ENCODE assay signal across 8 cellular contexts in genomic region chr12:108858399-108859074, GRCh38. TPM values are rescaled to one million over a fixed set of nuclear protein-coding genes. Genes with fewer than 3 reads are reported as not detected.
A peak's percentile ranks its signal among the peaks of the same experiment; 100 is the strongest.
DNase-seq lines count a peak whose midpoint lies in the region; ATAC-seq and TF ChIP-seq lines count a peak whose summit lies in the region.

No MANE protein-coding gene starts in this region.

- H3K4me3 ChIP-seq in iPS-18a (ENCODE audit: low read length) = peak overlapping the region; percentile 46

- POLR2A ChIA-PET in activated CD4-positive, alpha-beta memory T cell treated with anti-CD3 and anti-CD28 coated beads, Interleukin-2, amount 10 ng/mL, durations not matched to agents 7 days and 5 days (lab: Charles Lee) = interaction anchor here (0.6 to 4.4 kb wide), 16 partner anchors 10 to 346 kb away, joined by 3 to 62 read pairs (median 5); partner anchors contain the start of genes ISCU, SART3 and USP30

- H3K4me1 ChIP-seq in iPS-18a (ENCODE audit: control insufficient read depth, low read depth, low read length) = peaks cover 8% of the 10 kb centered on the region

- peak overlapping the region; percentile 80 for H3K27ac Mint-ChIP-seq in activated CD4-positive, alpha-beta memory T cell treated with anti-CD3 and anti-CD28 coated beads, Interleukin-2, amount 10 ng/mL, durations not matched to agents 7 days and 5 days

- peaks cover 14% of the 10 kb centered on the region for H3K27me3 ChIP-seq in iPS-18a (ENCODE audit: control insufficient read depth, insufficient read depth, low read length)

- no peak overlapping the region for H3K27ac ChIP-seq in iPS-18a (ENCODE audit: low read length)

- no peaks in the 10 kb centered on the region for H3K9me3 ChIP-seq in iPS-18a (ENCODE audit: control insufficient read depth, low read depth, low read length)

- H3K4me3 Mint-ChIP-seq in activated CD4-positive, alpha-beta memory T cell treated with anti-CD3 and anti-CD28 coated beads, Interleukin-2, amount 10 ng/mL, durations not matched to agents 7 days and 5 days = peak overlapping the region; percentile 82

- peak; percentile 9 for DNase-seq in NCI-H1105 treated with DMSO at 0.1 percent for 48 hours (lab: John Stamatoyannopoulos, UW)
- DNase-seq in NCI-H1105 (lab: John Stamatoyannopoulos, UW) = no peak
- DNase-seq in activated CD4-positive, alpha-beta memory T cell treated with anti-CD3 and anti-CD28 coated beads, Interleukin-2, amount 10 ng/mL, durations not matched to agents 7 days and 5 days = no peak
- peak; percentile 12 for DNase-seq in stimulated activated naive CD8-positive, alpha-beta T cell treated with anti-CD3 and anti-CD28 coated beads, Interleukin-15, Interleukin-2, amounts not matched to agents 100 U/mL and 50 U/mL, for 24 hours
- no peak for DNase-seq in GM10266 (ENCODE audit: extremely low spot score)

- no peaks in the 10 kb centered on the region for H3K36me3 ChIP-seq in iPS-18a (ENCODE audit: control insufficient read depth, low read depth, low read length)

- H3K36me3 Mint-ChIP-seq in activated CD4-positive, alpha-beta memory T cell treated with anti-CD3 and anti-CD28 coated beads, Interleukin-2, amount 10 ng/mL, durations not matched to agents 7 days and 5 days (ENCODE audit: low read depth) = peaks cover 25% of the 10 kb centered on the region

- H3K9ac ChIP-seq in iPS-18a (ENCODE audit: low read length) = no peak overlapping the region

- H3K9me3 Mint-ChIP-seq in activated CD4-positive, alpha-beta memory T cell treated with anti-CD3 and anti-CD28 coated beads, Interleukin-2, amount 10 ng/mL, durations not matched to agents 7 days and 5 days = no peaks in the 10 kb centered on the region

- H3K27me3 Mint-ChIP-seq in activated CD4-positive, alpha-beta memory T cell treated with anti-CD3 and anti-CD28 coated beads, Interleukin-2, amount 10 ng/mL, durations not matched to agents 7 days and 5 days = peaks cover 2% of the 10 kb centered on the region

- ATAC-seq in stimulated activated naive CD8-positive, alpha-beta T cell treated with anti-CD3 and anti-CD28 coated beads, Interleukin-15, Interleukin-2, amounts not matched to agents 100 U/mL and 50 U/mL, for 24 hours = no peak
- ATAC-seq in GM21529 (IDR thresholded peaks at IDR 0.05; ENCODE audit: unreplicated experiment) (no peak), GM19455 (IDR thresholded peaks at IDR 0.05; ENCODE audit: unreplicated experiment) (no peak)

- peaks cover 69% of the 10 kb centered on the region for H3K4me1 Mint-ChIP-seq in activated CD4-positive, alpha-beta memory T cell treated with anti-CD3 and anti-CD28 coated beads, Interleukin-2, amount 10 ng/mL, durations not matched to agents 7 days and 5 days

- CTCF ChIA-PET in activated CD4-positive, alpha-beta memory T cell treated with anti-CD3 and anti-CD28 coated beads, Interleukin-2, amount 10 ng/mL, durations not matched to agents 7 days and 5 days (lab: Charles Lee) = interaction anchor here (1.7 to 2.8 kb wide), 3 partner anchors 20 to 241 kb away, joined by 4 to 12 read pairs (median 10); no protein-coding TSS in a partner anchor

- TF ChIP-seq CTCF in GM10266 (IDR thresholded peaks at IDR 0.05; ENCODE audit: control insufficient read depth, insufficient read depth, low read depth, missing control alignments) = no peak

RNA-seq across cellular contexts. Expression of gene SSH1, which starts 1.2 kb away (rescaled TPM):
- 10 to 100 TPM; 56.7 to 57.4 TPM for total RNA-seq in activated CD4-positive, alpha-beta memory T cell treated with anti-CD3 and anti-CD28 coated beads, Interleukin-2, amount 10 ng/mL, durations not matched to agents 7 days and 5 days

RNA-seq across cellular contexts. Expression of gene DAO, which starts 21.4 kb away (rescaled TPM):
- total RNA-seq in activated CD4-positive, alpha-beta memory T cell treated with anti-CD3 and anti-CD28 coated beads, Interleukin-2, amount 10 ng/mL, durations not matched to agents 7 days and 5 days = not detected

Comparison
In these comparisons a context has a peak if more than half of its experiments do, and no peak if none do; other contexts are left out.
1. DNase-seq: peak in NCI-H1105 treated with DMSO at 0.1 percent for 48 hours (single experiment) and stimulated activated naive CD8-positive, alpha-beta T cell treated with anti-CD3 and anti-CD28 coated beads, Interleukin-15, Interleukin-2, amounts not matched to agents 100 U/mL and 50 U/mL, for 24 hours (single experiment); none in NCI-H1105 (single experiment), activated CD4-positive, alpha-beta memory T cell treated with anti-CD3 and anti-CD28 coated beads, Interleukin-2, amount 10 ng/mL, durations not matched to agents 7 days and 5 days (single experiment) and GM10266 (single experiment).